Comparison of ENCODE assay signal across 1 cellular context in the genomic region with DNA sequence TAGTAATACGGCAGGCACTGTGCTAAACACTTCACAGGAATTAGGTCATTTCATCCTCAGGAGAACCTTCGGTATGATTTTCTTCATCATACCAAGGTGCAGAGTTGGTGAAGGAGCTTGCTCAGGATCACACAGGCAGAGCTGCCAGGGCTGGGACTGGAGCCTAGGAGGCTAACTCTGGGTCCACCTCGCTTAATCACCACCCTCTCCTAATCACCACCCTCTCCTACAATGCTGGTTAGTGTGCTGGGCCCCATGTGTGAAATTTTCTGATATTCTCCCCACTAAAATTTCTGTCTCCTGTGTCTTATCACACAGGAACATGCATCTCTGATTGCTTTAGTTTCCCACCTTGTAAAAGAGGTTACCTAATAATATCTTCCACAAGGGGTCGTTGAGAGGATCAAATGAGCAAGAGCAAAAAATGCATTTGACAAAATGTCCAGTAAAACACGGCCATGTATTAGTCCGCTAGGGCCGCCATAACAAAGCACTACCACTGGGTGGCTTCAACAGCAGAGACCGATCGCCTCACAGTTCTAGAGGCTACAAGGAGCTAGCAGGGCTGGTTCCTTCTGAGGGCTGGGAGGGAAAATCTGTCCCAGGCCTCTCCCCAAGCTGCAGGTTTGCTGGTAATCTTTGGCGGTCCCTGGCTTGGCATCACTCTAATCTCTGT.
TF ChIP-seq lines count a peak whose summit lies in the region.

No MANE protein-coding gene starts in this region.

TF ChIP-seq in H1, 55 proteins besides CTCF, POLR2A, EP300 and RAD21 (continued from another document):
- TF ChIP-seq HDAC6 (IDR thresholded peaks at IDR 0.05; ENCODE audit: low read depth, low read length) (no peak), HDAC2 (IDR thresholded peaks at IDR 0.05; ENCODE audit: borderline replicate concordance in 1 of 2, low read depth in 2 of 2, low read length in 2 of 2) (no peak), CHD1 (IDR thresholded peaks at IDR 0.05; ENCODE audit: low read depth, low read length) (no peak), EZH2 (IDR thresholded peaks at IDR 0.05; ENCODE audit: low read depth, low read length, severe bottlenecking) (no peak), TAF1 (IDR thresholded peaks at IDR 0.05; ENCODE audit: low read depth, low read length) (no peak), CEBPB (IDR thresholded peaks at IDR 0.05; ENCODE audit: low read depth, low read length) (no peak)
- TF ChIP-seq, protein P1, sequence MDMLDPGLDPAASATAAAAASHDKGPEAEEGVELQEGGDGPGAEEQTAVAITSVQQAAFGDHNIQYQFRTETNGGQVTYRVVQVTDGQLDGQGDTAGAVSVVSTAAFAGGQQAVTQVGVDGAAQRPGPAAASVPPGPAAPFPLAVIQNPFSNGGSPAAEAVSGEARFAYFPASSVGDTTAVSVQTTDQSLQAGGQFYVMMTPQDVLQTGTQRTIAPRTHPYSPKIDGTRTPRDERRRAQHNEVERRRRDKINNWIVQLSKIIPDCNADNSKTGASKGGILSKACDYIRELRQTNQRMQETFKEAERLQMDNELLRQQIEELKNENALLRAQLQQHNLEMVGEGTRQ (IDR thresholded peaks at IDR 0.05; ENCODE audit: low read length) = no peak
